ENCODE assay signal across 1 cellular context in the genomic region with DNA sequence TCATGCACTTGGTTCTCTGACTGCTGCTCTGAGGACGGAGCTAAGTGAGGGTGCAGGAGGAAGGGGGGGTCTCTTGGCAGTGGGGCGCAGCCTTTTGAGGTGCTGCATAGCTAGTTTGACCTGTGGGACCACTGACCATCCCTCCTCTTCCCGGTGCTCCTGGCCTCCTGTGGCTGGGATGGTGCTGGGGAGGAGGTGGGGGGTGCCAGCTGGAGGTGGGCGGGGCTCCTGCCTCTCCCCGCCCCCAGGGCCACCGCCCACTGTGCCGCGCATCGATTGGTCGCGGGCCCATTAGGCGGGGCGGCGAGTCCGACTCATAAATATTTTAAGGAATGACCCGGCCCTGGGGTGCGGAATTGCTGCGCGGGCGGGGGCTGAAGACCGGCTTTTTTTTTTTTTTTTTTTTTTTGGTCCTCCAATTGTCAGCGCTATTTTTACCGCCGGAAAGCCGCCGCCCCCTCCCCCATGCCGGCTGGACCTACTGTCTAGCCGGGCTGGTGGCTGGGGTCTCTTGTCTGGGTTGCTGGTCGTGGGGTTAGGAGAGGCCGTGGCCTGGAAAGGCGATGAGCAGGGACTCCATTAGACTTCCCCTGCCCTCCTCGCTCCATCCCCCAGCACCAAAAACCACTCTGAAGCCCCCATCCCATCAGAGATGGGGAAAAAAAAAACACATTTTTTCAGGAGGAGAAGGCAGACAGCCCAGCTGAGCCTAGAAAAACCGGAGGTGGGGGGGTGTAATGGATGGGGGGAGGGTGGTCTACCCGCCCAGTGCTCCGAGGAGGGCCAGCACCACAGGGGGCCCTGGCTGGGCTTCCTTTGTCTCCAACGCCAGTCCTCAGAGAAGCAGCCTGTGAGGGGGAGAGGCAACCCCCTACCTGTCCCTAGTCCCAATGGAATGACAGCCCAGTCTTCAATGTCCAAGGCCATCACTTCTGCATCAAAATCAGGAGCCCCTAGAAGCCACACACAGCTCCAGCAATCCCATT.
TF ChIP-seq lines count a peak whose summit lies in the region.

No MANE protein-coding gene starts in this region.

TF ChIP-seq in GM12878, 131 proteins besides CTCF, POLR2A, EP300 and RAD21:
- TF ChIP-seq, protein P1, sequence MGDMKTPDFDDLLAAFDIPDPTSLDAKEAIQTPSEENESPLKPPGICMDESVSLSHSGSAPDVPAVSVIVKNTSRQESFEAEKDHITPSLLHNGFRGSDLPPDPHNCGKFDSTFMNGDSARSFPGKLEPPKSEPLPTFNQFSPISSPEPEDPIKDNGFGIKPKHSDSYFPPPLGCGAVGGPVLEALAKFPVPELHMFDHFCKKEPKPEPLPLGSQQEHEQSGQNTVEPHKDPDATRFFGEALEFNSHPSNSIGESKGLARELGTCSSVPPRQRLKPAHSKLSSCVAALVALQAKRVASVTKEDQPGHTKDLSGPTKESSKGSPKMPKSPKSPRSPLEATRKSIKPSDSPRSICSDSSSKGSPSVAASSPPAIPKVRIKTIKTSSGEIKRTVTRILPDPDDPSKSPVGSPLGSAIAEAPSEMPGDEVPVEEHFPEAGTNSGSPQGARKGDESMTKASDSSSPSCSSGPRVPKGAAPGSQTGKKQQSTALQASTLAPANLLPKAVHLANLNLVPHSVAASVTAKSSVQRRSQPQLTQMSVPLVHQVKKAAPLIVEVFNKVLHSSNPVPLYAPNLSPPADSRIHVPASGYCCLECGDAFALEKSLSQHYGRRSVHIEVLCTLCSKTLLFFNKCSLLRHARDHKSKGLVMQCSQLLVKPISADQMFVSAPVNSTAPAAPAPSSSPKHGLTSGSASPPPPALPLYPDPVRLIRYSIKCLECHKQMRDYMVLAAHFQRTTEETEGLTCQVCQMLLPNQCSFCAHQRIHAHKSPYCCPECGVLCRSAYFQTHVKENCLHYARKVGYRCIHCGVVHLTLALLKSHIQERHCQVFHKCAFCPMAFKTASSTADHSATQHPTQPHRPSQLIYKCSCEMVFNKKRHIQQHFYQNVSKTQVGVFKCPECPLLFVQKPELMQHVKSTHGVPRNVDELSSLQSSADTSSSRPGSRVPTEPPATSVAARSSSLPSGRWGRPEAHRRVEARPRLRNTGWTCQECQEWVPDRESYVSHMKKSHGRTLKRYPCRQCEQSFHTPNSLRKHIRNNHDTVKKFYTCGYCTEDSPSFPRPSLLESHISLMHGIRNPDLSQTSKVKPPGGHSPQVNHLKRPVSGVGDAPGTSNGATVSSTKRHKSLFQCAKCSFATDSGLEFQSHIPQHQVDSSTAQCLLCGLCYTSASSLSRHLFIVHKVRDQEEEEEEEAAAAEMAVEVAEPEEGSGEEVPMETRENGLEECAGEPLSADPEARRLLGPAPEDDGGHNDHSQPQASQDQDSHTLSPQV (IDR thresholded peaks at IDR 0.05) = no peak
- no peak for TF ChIP-seq NR2C1 (IDR thresholded peaks at IDR 0.05)
- TF ChIP-seq CHD4 (IDR thresholded peaks at IDR 0.05) = no peak
- TF ChIP-seq MAX (IDR thresholded peaks at IDR 0.05; ENCODE audit: low read depth, low read length) = no peak
- no peak for TF ChIP-seq BCL11A (IDR thresholded peaks at IDR 0.05; ENCODE audit: low read depth, low read length)
- no peak for TF ChIP-seq ZNF24 (IDR thresholded peaks at IDR 0.05)
- TF ChIP-seq SIX5 (IDR thresholded peaks at IDR 0.05; ENCODE audit: low read depth, low read length, severe bottlenecking) = no peak
- no peak for TF ChIP-seq GATAD2B (conservative IDR thresholded peaks at IDR 0.05; ENCODE audit: low read depth)
- TF ChIP-seq CBX3 (IDR thresholded peaks at IDR 0.05; ENCODE audit: borderline replicate concordance, low read depth) = no peak
